Comparison of ENCODE assay signal across 18 cellular contexts in genomic region chr1:3440282-3440681, GRCh38. TPM values are rescaled to one million over a fixed set of nuclear protein-coding genes. Genes with fewer than 3 reads are reported as not detected.
DNase-seq lines count a peak whose midpoint lies in the region.
"Had no signal": no experiment of that assay in that cellular context is flagged by ENCODE, and none has a peak within 500 bp of the region (broad histone marks: within the 10 kb centered on the region; RNA-seq: fewer than 3 reads in every experiment).

No MANE protein-coding gene starts in this region.

- peaks cover 0 to 36% of the 10 kb centered on the region in 2 donors for H3K27me3 ChIP-seq in muscle layer of colon (ENCODE audit: control insufficient read depth in 1 of 2, insufficient read depth in 2 of 2, low read length in 2 of 2)

- H3K9ac ChIP-seq in muscle layer of colon (ENCODE audit: low read length): no peak overlapping the region

- no peaks in the 10 kb centered on the region for H3K36me3 ChIP-seq in muscle layer of colon (ENCODE audit: insufficient read depth, low read length)
- H3K36me3 ChIP-seq: BE2C had no signal

- H3K4me1 ChIP-seq in muscle layer of colon (ENCODE audit: insufficient read depth, low read length): no peaks in the 10 kb centered on the region
- H3K4me1 ChIP-seq: BE2C had no signal

- H3K27ac ChIP-seq in angular gyrus (ENCODE audit: low read depth, low read length) (peak overlapping the region; percentile 48), cingulate gyrus (ENCODE audit: low read depth, low read length) (peak overlapping the region; percentile 97), muscle layer of colon (ENCODE audit: low read depth, low read length) (peak overlapping the region; percentile 13), temporal lobe (ENCODE audit: low read depth, low read length) (peak overlapping the region; percentile 97)
- H3K27ac ChIP-seq: RWPE1 had no signal

- H3K9me3 ChIP-seq in muscle layer of colon (ENCODE audit: low read length): no peaks in the 10 kb centered on the region
- H3K9me3 ChIP-seq: BE2C had no signal

- DNase-seq in NK-92 (lab: John Stamatoyannopoulos, UW; ENCODE audit: unreplicated experiment): no peak
- no peak for DNase-seq in activated CD8-positive, alpha-beta memory T cell treated with anti-CD3 and anti-CD28 coated beads, Interleukin-2, amount 50 U/mL, for 48 hours
- no peak for DNase-seq in NCI-H1105 treated with DMSO at 0.1 percent for 48 hours (lab: John Stamatoyannopoulos, UW)
- DNase-seq: BE2C; EL; GF-D8; KG1; NCI-H1092 treated with DMSO at 0.1 percent for 48 hours; NCI-H2029 treated with DMSO at 0.1 percent for 48 hours; NCI-H226; NCI-H510A treated with DMSO at 0.1 percent for 48 hours; NCI-H748 treated with DMSO at 0.1 percent for 48 hours; NK-92 treated with Interleukin-12 subunit alpha and Interleukin-12 subunit beta, amount 100 ng/mL, for 24 hours had no signal

- no peak overlapping the region for H3K4me3 ChIP-seq in muscle layer of colon (ENCODE audit: low read depth in 1 of 2, low read length in 2 of 2)

RNA-seq across cellular contexts. Expression of gene ARHGEF16, which starts 14.2 kb away (rescaled TPM):
- total RNA-seq in temporal lobe: 0.25 TPM

Comparison
In these comparisons a context has a peak if more than half of its experiments do, and no peak if none do; other contexts are left out.
1. H3K27ac ChIP-seq: peak in every context shown above with its lines; median percentile 97 in cingulate gyrus; 97 in temporal lobe; 48 in angular gyrus; 13 in muscle layer of colon.